Comparison of ENCODE assay signal across 16 cellular contexts in genomic region chr14:51022769-51023168, GRCh38.
"Had no signal": no experiment of that assay in that cellular context is flagged by ENCODE, and none has a peak within 500 bp of the region (broad histone marks: within the 10 kb centered on the region; RNA-seq: fewer than 3 reads in every experiment).

No MANE protein-coding gene starts in this region.

- H3K36me3 ChIP-seq: SJCRH30, upper lobe of left lung had no signal

- H3K4me1 Mint-ChIP-seq: activated CD8-positive, alpha-beta memory T cell treated with anti-CD3 and anti-CD28 coated beads, Interleukin-2, amount 10 ng/mL, durations not matched to agents 7 days and 5 days; natural killer cell had no signal

- H3K27me3 Mint-ChIP-seq: activated T-cell treated with anti-CD3 and anti-CD28 coated beads, Interleukin-2, amount 50 U/mL, for 24 hours had no signal

- FAIRE-seq: bronchial epithelial cell, endothelial cell of umbilical vein, small intestine had no signal

- H3K9me3 ChIP-seq: mucosa of descending colon, SJCRH30, upper lobe of left lung had no signal

- H3K27me3 ChIP-seq: SJCRH30, upper lobe of left lung had no signal

- H3K4me3 Mint-ChIP-seq: activated CD8-positive, alpha-beta memory T cell treated with anti-CD3 and anti-CD28 coated beads, Interleukin-2, amount 10 ng/mL, durations not matched to agents 7 days and 5 days; activated T-cell treated with anti-CD3 and anti-CD28 coated beads, Interleukin-2, amount 50 U/mL, for 24 hours; natural killer cell had no signal

- H3K36me3 Mint-ChIP-seq: activated CD8-positive, alpha-beta memory T cell treated with anti-CD3 and anti-CD28 coated beads, Interleukin-2, amount 10 ng/mL, durations not matched to agents 7 days and 5 days; activated naive CD4-positive, alpha-beta T cell treated with anti-CD3 and anti-CD28 coated beads, Interleukin-2, amount 50 U/mL, for 72 hours; natural killer cell had no signal

- H3K9me3 Mint-ChIP-seq: activated naive CD4-positive, alpha-beta T cell treated with anti-CD3 and anti-CD28 coated beads, Interleukin-2, amount 50 U/mL, for 72 hours; activated T-cell treated with anti-CD3 and anti-CD28 coated beads, Interleukin-2, amount 50 U/mL, for 24 hours; natural killer cell had no signal

- H3K27ac ChIP-seq: foreskin keratinocyte, SJCRH30, upper lobe of left lung had no signal

- H3K4me1 ChIP-seq: foreskin keratinocyte, upper lobe of left lung had no signal

- H3K27ac Mint-ChIP-seq: activated CD8-positive, alpha-beta memory T cell treated with anti-CD3 and anti-CD28 coated beads, Interleukin-2, amount 10 ng/mL, durations not matched to agents 7 days and 5 days; activated naive CD4-positive, alpha-beta T cell treated with anti-CD3 and anti-CD28 coated beads, Interleukin-2, amount 50 U/mL, for 72 hours; activated T-cell treated with anti-CD3 and anti-CD28 coated beads, Interleukin-2, amount 50 U/mL, for 24 hours; natural killer cell had no signal

- ATAC-seq: activated CD8-positive, alpha-beta memory T cell treated with anti-CD3 and anti-CD28 coated beads, Interleukin-2, amount 10 ng/mL, durations not matched to agents 7 days and 5 days; activated naive CD4-positive, alpha-beta T cell treated with anti-CD3 and anti-CD28 coated beads, Interleukin-2, amount 50 U/mL, for 72 hours; foreskin keratinocyte; natural killer cell had no signal

- DNase-seq: activated CD4-positive, alpha-beta T cell treated with anti-CD3 and anti-CD28 coated beads, Interleukin-2, amount 50 U/mL, for 48 hours; activated CD4-positive, CD25-positive, alpha-beta regulatory T cell treated with anti-CD3 and anti-CD28 coated beads, Interleukin-2, amount 50 U/mL, for 72 hours; activated CD8-positive, alpha-beta memory T cell treated with anti-CD3 and anti-CD28 coated beads, Interleukin-2, amount 10 ng/mL, durations not matched to agents 7 days and 5 days; activated effector memory CD4-positive, alpha-beta T cell treated with Interleukin-2 at 50 U/mL for 16 hours; activated T-cell treated with anti-CD3 and anti-CD28 coated beads, Interleukin-2, amount 50 U/mL, for 24 hours; amniotic stem cell; foreskin keratinocyte; left colon; mucosa of descending colon; natural killer cell; SJCRH30; small intestine; upper lobe of left lung had no signal

- H3K4me3 ChIP-seq: mucosa of descending colon, SJCRH30, upper lobe of left lung had no signal
